In the genomic region with DNA sequence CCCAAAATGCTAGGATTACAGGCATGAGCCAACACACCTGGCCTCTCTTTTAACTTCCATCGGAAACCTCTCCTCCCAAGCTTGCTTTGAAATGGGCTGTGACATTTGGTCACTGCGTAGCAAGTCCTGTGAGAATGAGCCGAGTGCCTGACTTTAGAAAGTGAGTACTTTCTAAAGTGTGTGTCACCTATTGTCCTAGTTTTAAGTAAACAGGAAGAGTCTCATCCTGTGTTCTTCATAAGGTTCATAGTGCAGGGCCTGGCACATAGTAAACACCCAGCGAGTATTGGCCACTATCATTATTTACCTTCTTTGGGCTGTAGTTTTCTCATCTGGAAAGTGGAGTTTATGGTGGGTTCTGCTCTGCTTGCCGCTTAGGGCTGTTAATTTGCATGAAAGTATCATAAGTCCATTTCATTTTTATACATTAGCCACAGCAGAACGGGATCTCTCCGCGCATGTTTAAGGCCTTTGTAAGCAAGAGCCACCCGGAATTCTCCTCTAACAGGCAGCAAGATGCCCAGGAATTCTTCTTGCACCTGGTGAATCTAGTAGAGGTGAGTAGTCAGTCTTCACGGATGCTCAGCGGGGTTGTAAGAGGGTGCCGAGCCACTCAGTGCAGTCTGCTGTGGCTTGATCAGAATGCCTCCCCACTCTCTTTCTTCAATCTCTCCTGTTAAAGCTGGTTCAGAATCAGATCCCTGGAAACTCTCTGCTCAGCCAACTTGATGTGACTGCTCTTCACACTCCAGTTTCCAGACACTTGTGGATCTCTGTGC, we compare ENCODE assay signal across 21 cellular contexts.
"Had no signal": no experiment of that assay in that cellular context is flagged by ENCODE, and none has a peak within 500 bp of the region (broad histone marks: within the 10 kb centered on the region; RNA-seq: fewer than 3 reads in every experiment).

No MANE protein-coding gene starts in this region.

- H3K27ac ChIP-seq: epithelial cell of prostate, gastroesophageal sphincter, heart right ventricle, right atrium auricular region, skin epidermis, suprapubic skin had no signal

- H3K27me3 Mint-ChIP-seq: activated naive CD8-positive, alpha-beta T cell; memory B cell; T-cell had no signal

- H3K9me3 Mint-ChIP-seq: activated T-cell treated with anti-CD3 and anti-CD28 coated beads, Interleukin-2, amount 50 U/mL, for 4 hours; memory B cell; natural killer cell; T-cell had no signal

- H3K9me3 ChIP-seq: gastroesophageal sphincter, heart right ventricle, right atrium auricular region, suprapubic skin had no signal

- DNase-seq: activated CD4-positive, alpha-beta T cell treated with anti-CD3 and anti-CD28 coated beads, Interleukin-2, amount 50 U/mL, for 48 hours; activated effector memory CD4-positive, alpha-beta T cell treated with anti-CD3 and anti-CD28 coated beads, Interleukin-2, amount 50 U/mL, for 16 hours; activated T-cell treated with anti-CD3 and anti-CD28 coated beads, Interleukin-2, amount 50 U/mL, for 4 hours; amniotic stem cell; effector CD8-positive, alpha-beta T cell; heart right ventricle; left cardiac atrium; natural killer cell; stimulated activated CD4-positive, alpha-beta T cell treated with anti-CD3 and anti-CD28 coated beads, Interleukin-15, amount 100 ng/mL, for 24 hours; stimulated activated CD4-positive, alpha-beta T cell treated with anti-CD3 and anti-CD28 coated beads, Interleukin-4, amount 100 ng/mL, for 24 hours; stimulated activated naive CD4-positive, alpha-beta T cell treated with Interleukin-2 at 50 U/mL for 16 hours; T-cell; T-helper 9 cell; trophoblast cell had no signal

- ATAC-seq: activated T-cell treated with anti-CD3 and anti-CD28 coated beads, Interleukin-2, amount 50 U/mL, for 4 hours; gastroesophageal sphincter; natural killer cell; T-cell had no signal

- H3K4me3 ChIP-seq: gastroesophageal sphincter, heart right ventricle, right atrium auricular region, skin epidermis, suprapubic skin had no signal

- H3K27ac Mint-ChIP-seq: activated naive CD8-positive, alpha-beta T cell; memory B cell; natural killer cell had no signal

- H3K27me3 ChIP-seq: gastroesophageal sphincter, heart right ventricle, right atrium auricular region, suprapubic skin had no signal

- H3K36me3 Mint-ChIP-seq: natural killer cell had no signal

- H3K4me3 Mint-ChIP-seq: activated naive CD8-positive, alpha-beta T cell; activated T-cell treated with anti-CD3 and anti-CD28 coated beads, Interleukin-2, amount 50 U/mL, for 4 hours; memory B cell; natural killer cell had no signal

- H3K4me1 Mint-ChIP-seq: memory B cell, natural killer cell, T-cell had no signal

- H3K4me1 ChIP-seq: gastroesophageal sphincter, suprapubic skin had no signal
